In the genomic region with DNA sequence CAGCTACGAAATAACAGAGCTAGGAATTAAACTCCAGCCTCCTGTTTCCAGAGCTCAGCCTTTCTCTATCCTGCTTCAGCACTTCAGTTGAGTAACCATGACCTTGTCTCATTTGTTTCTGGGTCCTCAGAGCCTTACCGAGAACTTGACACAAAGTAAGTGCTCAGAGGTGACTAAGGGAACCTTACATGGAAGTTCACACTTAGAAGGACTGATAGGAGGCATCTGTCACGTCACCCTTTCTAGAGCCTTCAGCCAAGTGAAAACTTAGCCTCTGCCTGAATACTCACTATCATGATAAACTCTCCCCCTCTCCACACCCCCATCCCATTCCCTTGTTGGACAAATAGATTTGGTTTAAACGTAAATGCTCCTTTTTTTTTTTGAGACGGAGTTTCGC, we compare ENCODE assay signal across 10 cellular contexts. TPM values are rescaled to one million over a fixed set of nuclear protein-coding genes. Genes with fewer than 3 reads are reported as not detected.
DNase-seq lines count a peak whose midpoint lies in the region; ATAC-seq and TF ChIP-seq lines count a peak whose summit lies in the region.
"Had no signal": no experiment of that assay in that cellular context is flagged by ENCODE, and none has a peak within 500 bp of the region (broad histone marks: within the 10 kb centered on the region; RNA-seq: fewer than 3 reads in every experiment).

No MANE protein-coding gene starts in this region.

- ATAC-seq in GM23338 (no peak), gastrocnemius medialis (no peak), HG03039 (IDR thresholded peaks at IDR 0.05; ENCODE audit: unreplicated experiment) (no peak)

- no peaks in the 10 kb centered on the region for H3K9me2 ChIP-seq in GM23338 (ENCODE audit: insufficient read depth)

- in situ Hi-C loops in gastrocnemius medialis (cut with MboI; ENCODE audit: low sequenced_read_pairs in 4 of 4): no loop called here

- peaks cover 2% of the 10 kb centered on the region; the same call in 1 of the 3 replicates for H3K4me1 Mint-ChIP-seq in GM23338

- H3K9ac ChIP-seq in adipocyte (ENCODE audit: low read length) (peak overlapping the region; percentile 88), iPS-15b (ENCODE audit: low read depth, low read length) (no peak overlapping the region)

- peak overlapping the region; percentile 84 for H3K4me3 Mint-ChIP-seq in GM23338

- H3K27ac ChIP-seq in GM23338 (ENCODE audit: low read depth) (no peak overlapping the region), gastrocnemius medialis (peak overlapping the region; percentile 62 to 83 (median 74))

- H3K36me3 ChIP-seq in GM23338 (ENCODE audit: insufficient read depth) (no peaks in the 10 kb centered on the region), adipocyte (ENCODE audit: control insufficient read depth, insufficient read depth, low read length, severe bottlenecking) (no peaks in the 10 kb centered on the region), iPS-15b (ENCODE audit: control insufficient read depth, insufficient read depth, low read length) (no peaks in the 10 kb centered on the region), gastrocnemius medialis (no peaks in the 10 kb centered on the region)

- H3K27me3 Mint-ChIP-seq in GM23338 (ENCODE audit: insufficient read depth, low read depth, poor library complexity): peaks cover 29% of the 10 kb centered on the region

- no peaks in the 10 kb centered on the region for H4K20me1 ChIP-seq in GM23338 (replicated peaks; ENCODE audit: insufficient read depth)

- peaks cover 11% of the 10 kb centered on the region; the same call in 1 of the 2 replicates for H3K4me1 ChIP-seq in GM23338 (ENCODE audit: insufficient read depth)
- peaks cover 11% of the 10 kb centered on the region for H3K4me1 ChIP-seq in adipocyte (ENCODE audit: control insufficient read depth, insufficient read depth, low read length)
- H3K4me1 ChIP-seq in iPS-15b (ENCODE audit: control insufficient read depth, insufficient read depth, low read length): no peaks in the 10 kb centered on the region
- H3K4me1 ChIP-seq in gastrocnemius medialis: peaks cover 4% of the 10 kb centered on the region in 2 donors

- H3K9me3 ChIP-seq in adipocyte (ENCODE audit: control insufficient read depth, low read length) (no peaks in the 10 kb centered on the region), iPS-15b (ENCODE audit: control insufficient read depth, insufficient read depth, low read length) (no peaks in the 10 kb centered on the region), gastrocnemius medialis (no peaks in the 10 kb centered on the region)

- peak overlapping the region; percentile 90 for H3K4me2 ChIP-seq in GM23338

- peaks cover 32% of the 10 kb centered on the region for H3K27me3 ChIP-seq in GM23338 (ENCODE audit: insufficient read depth)
- peaks cover 4% of the 10 kb centered on the region for H3K27me3 ChIP-seq in adipocyte (replicated peaks; ENCODE audit: control insufficient read depth, insufficient read depth, low read length)
- peaks cover 34% of the 10 kb centered on the region for H3K27me3 ChIP-seq in iPS-15b (ENCODE audit: control insufficient read depth, insufficient read depth, low read length)
- H3K27me3 ChIP-seq in gastrocnemius medialis: peaks cover 0 to 2% (median 0%) of the 10 kb centered on the region in 3 donors

- H3K27ac Mint-ChIP-seq in GM23338: no peak overlapping the region

- no peaks in the 10 kb centered on the region for H3K36me3 Mint-ChIP-seq in GM23338 (ENCODE audit: low read depth)

- no peaks in the 10 kb centered on the region for H3K79me2 ChIP-seq in GM23338 (replicated peaks; ENCODE audit: insufficient read depth)

- H3F3A ChIP-seq in GM23338 (replicated peaks; ENCODE audit: low read depth): peaks cover 10% of the 10 kb centered on the region; the same call in 1 of the 2 replicates

- no peak overlapping the region for H2AFZ ChIP-seq in GM23338

- DNase-seq in GM23338 (ENCODE audit: low spot score): no peak
- no peak for DNase-seq in adipocyte (ENCODE audit: low read depth)
- no peak for DNase-seq in gastrocnemius medialis
- DNase-seq in activated naive CD4-positive, alpha-beta T cell treated with anti-CD3 and anti-CD28 coated beads, Interleukin-2, amount 50 U/mL, for 16 hours: no peak
- DNase-seq in H4 (ENCODE audit: low spot score): no peak
- DNase-seq in stimulated activated CD4-positive, alpha-beta T cell treated with anti-CD3 and anti-CD28 coated beads, Interleukin-4, amount 100 ng/mL, for 1 hour: no peak

- intact Hi-C loops in gastrocnemius medialis (cut with DNase I; ENCODE audit: low total_unique reads): no loop called here

- TF ChIP-seq CTCF in GM23338 (conservative IDR thresholded peaks at IDR 0.05; ENCODE audit: low read depth in 2 of 2) (no peak), gastrocnemius medialis (IDR thresholded peaks at IDR 0.05 in 4 of 5, conservative IDR thresholded peaks at IDR 0.05 in 1 of 5) (no peak)

- TF ChIP-seq POLR2A in gastrocnemius medialis (IDR thresholded peaks at IDR 0.05): no peak

- H3K9me3 Mint-ChIP-seq in GM23338: no peaks in the 10 kb centered on the region; the same call in 2 of the 3 replicates

- peak overlapping the region; percentile 76 for H3K4me3 ChIP-seq in GM23338
- H3K4me3 ChIP-seq in adipocyte (ENCODE audit: low read length): peak overlapping the region; percentile 81
- H3K4me3 ChIP-seq in iPS-15b (ENCODE audit: low read depth, low read length): peak overlapping the region; percentile 68
- H3K4me3 ChIP-seq in gastrocnemius medialis: peak overlapping the region in 1 of 4 donors; percentile 59

TF ChIP-seq in GM23338, 12 proteins besides CTCF, POLR2A, EP300 and RAD21:
- TF ChIP-seq ETS1 (IDR thresholded peaks at IDR 0.05) (no peak), NANOG (IDR thresholded peaks at IDR 0.05; ENCODE audit: borderline replicate concordance) (no peak), ZNF114 (CRISPR knock-in tag; IDR thresholded peaks at IDR 0.05) (no peak), POLR2AphosphoS5 (IDR thresholded peaks at IDR 0.05; ENCODE audit: low read depth) (no peak), JUNB (IDR thresholded peaks at IDR 0.05; ENCODE audit: unreplicated experiment) (no peak), REST (IDR thresholded peaks at IDR 0.05; ENCODE audit: unreplicated experiment) (no peak), EZH2 (IDR thresholded peaks at IDR 0.05; ENCODE audit: low read depth, unreplicated experiment) (no peak), STAT1 (IDR thresholded peaks at IDR 0.05; ENCODE audit: unreplicated experiment) (no peak)

RNA-seq across cellular contexts. Expression of gene LUZP1, which starts 9.8 kb away (rescaled TPM):
- 44.1 and 45.7 TPM in 2 replicates for total RNA-seq in GM23338 (2014; rRNA removed; shearing (Covaris generic))
- 125 and 152 TPM in 2 replicates for polyA plus RNA-seq in GM23338 (2016; fragmentation: Nextera tagmentation; extraction: Ambion mirVana)
- total RNA-seq in gastrocnemius medialis: 1 to 10 TPM; 4.1 to 5.4 (median 4.9) TPM
- 24.9 and 25.2 TPM in 2 replicates for total RNA-seq in H4 (2014; rRNA removed; shearing (Covaris generic))

RNA-seq across cellular contexts. Expression of gene HTR1D, which starts 38.9 kb away (rescaled TPM):
- total RNA-seq in GM23338 (2014; rRNA removed; shearing (Covaris generic)): 4.1 and 4.7 TPM in 2 replicates
- 2.1 and 2.4 TPM in 2 replicates for polyA plus RNA-seq in GM23338 (2016; fragmentation: Nextera tagmentation; extraction: Ambion mirVana)
- not detected for total RNA-seq in gastrocnemius medialis
- not detected in 2 replicates for total RNA-seq in H4 (2014; rRNA removed; shearing (Covaris generic))
- total RNA-seq: activated CD8-positive, alpha-beta memory T cell treated with anti-CD3 and anti-CD28 coated beads for 36 hours; epithelial cell of proximal tubule had no signal
